ENCODE assay signal across 22 cellular contexts in genomic region chr5:15026506-15026905, GRCh38.
"Had no signal": no experiment of that assay in that cellular context is flagged by ENCODE, and none has a peak within 500 bp of the region (broad histone marks: within the 10 kb centered on the region; RNA-seq: fewer than 3 reads in every experiment).

No MANE protein-coding gene starts in this region.

- H3K4me2 ChIP-seq: neural progenitor cell had no signal

- H3K4me3 ChIP-seq: colonic mucosa, gastroesophageal sphincter, heart right ventricle, left lung, neural progenitor cell, spleen, tibial nerve, uterus had no signal

- DNase-seq: activated CD4-positive, alpha-beta T cell treated with anti-CD3 and anti-CD28 coated beads for 36 hours; activated CD4-positive, alpha-beta T cell treated with anti-CD3 and anti-CD28 coated beads, Interleukin-2, amount 50 U/mL, for 48 hours; activated naive CD4-positive, alpha-beta T cell; activated naive CD8-positive, alpha-beta T cell treated with anti-CD3 and anti-CD28 coated beads for 36 hours; activated T-cell treated with anti-CD3 and anti-CD28 coated beads for 4 hours; brain microvascular endothelial cell; central memory CD4-positive, alpha-beta T cell; colonic mucosa; erythroblast; heart right ventricle; left lung; mammary epithelial cell; naive B cell; spleen; stimulated activated CD4-positive, alpha-beta T cell treated with anti-CD3 and anti-CD28 coated beads, Interleukin-4, amount 100 ng/mL, for 4 hours; uterus; WERI-Rb-1 had no signal

- H3K27me3 ChIP-seq: colonic mucosa, left lung, neural progenitor cell, tibial nerve, uterus had no signal

- ATAC-seq: activated CD4-positive, alpha-beta T cell treated with anti-CD3 and anti-CD28 coated beads for 36 hours; gastroesophageal sphincter; heart right ventricle; sciatic nerve; stimulated activated memory B cell treated with anti-CD40 and anti-IgM and Interleukin-4, amounts not matched to agents 10 μg/mL and 1 μg/mL and 100 μg/mL, for 72 hours had no signal

- H3K4me1 Mint-ChIP-seq: activated CD4-positive, alpha-beta T cell treated with anti-CD3 and anti-CD28 coated beads for 36 hours; activated naive CD8-positive, alpha-beta T cell treated with anti-CD3 and anti-CD28 coated beads for 36 hours; naive B cell; neural progenitor cell; stimulated activated memory B cell treated with anti-CD40 and anti-IgM and Interleukin-4, amounts not matched to agents 10 μg/mL and 1 μg/mL and 100 μg/mL, for 72 hours had no signal

- H3K27ac ChIP-seq: brain microvascular endothelial cell, colonic mucosa, gastroesophageal sphincter, heart right ventricle, left lung, neural progenitor cell, spleen, tibial nerve, uterus, WERI-Rb-1 had no signal

- H3K9me3 ChIP-seq: colonic mucosa, gastroesophageal sphincter, left lung, tibial nerve, uterus had no signal

- H3K9ac ChIP-seq: neural progenitor cell had no signal

- H3K36me3 ChIP-seq: brain microvascular endothelial cell, colonic mucosa, gastroesophageal sphincter, heart right ventricle, left lung, neural progenitor cell, spleen, tibial nerve, uterus, WERI-Rb-1 had no signal

- H3K4me1 ChIP-seq: colonic mucosa, gastroesophageal sphincter, spleen, uterus had no signal

- H3K9me3 Mint-ChIP-seq: activated naive CD8-positive, alpha-beta T cell treated with anti-CD3 and anti-CD28 coated beads for 36 hours; neural progenitor cell had no signal

- H3K36me3 Mint-ChIP-seq: activated naive CD8-positive, alpha-beta T cell treated with anti-CD3 and anti-CD28 coated beads for 36 hours; naive B cell; neural progenitor cell; stimulated activated memory B cell treated with anti-CD40 and anti-IgM and Interleukin-4, amounts not matched to agents 10 μg/mL and 1 μg/mL and 100 μg/mL, for 72 hours had no signal

- H3K4me3 Mint-ChIP-seq: activated CD4-positive, alpha-beta T cell treated with anti-CD3 and anti-CD28 coated beads for 36 hours; activated naive CD8-positive, alpha-beta T cell treated with anti-CD3 and anti-CD28 coated beads for 36 hours; naive B cell; neural progenitor cell; stimulated activated memory B cell treated with anti-CD40 and anti-IgM and Interleukin-4, amounts not matched to agents 10 μg/mL and 1 μg/mL and 100 μg/mL, for 72 hours had no signal

- H2AFZ ChIP-seq: neural progenitor cell had no signal

- H3K27ac Mint-ChIP-seq: activated CD4-positive, alpha-beta T cell treated with anti-CD3 and anti-CD28 coated beads for 36 hours; activated naive CD8-positive, alpha-beta T cell treated with anti-CD3 and anti-CD28 coated beads for 36 hours; naive B cell; neural progenitor cell; stimulated activated memory B cell treated with anti-CD40 and anti-IgM and Interleukin-4, amounts not matched to agents 10 μg/mL and 1 μg/mL and 100 μg/mL, for 72 hours had no signal
